ENCODE assay signal across 8 cellular contexts in genomic region chr12:120262852-120263724, GRCh38. TPM values are rescaled to one million over a fixed set of nuclear protein-coding genes. Genes with fewer than 3 reads are reported as not detected.
A peak's percentile ranks its signal among the peaks of the same experiment; 100 is the strongest.
DNase-seq lines count a peak whose midpoint lies in the region; ATAC-seq and TF ChIP-seq lines count a peak whose summit lies in the region.

No MANE protein-coding gene starts in this region.

- H3K27me3 Mint-ChIP-seq in activated naive CD8-positive, alpha-beta T cell: no peaks in the 10 kb centered on the region

- H3K9ac ChIP-seq in skeletal muscle satellite cell (ENCODE audit: low read depth, low read length): peak overlapping the region; percentile 85

- H3K4me2 ChIP-seq in skeletal muscle satellite cell (ENCODE audit: low read length): peak overlapping the region; percentile 97

- peak overlapping the region; percentile 96 for H3K27ac ChIP-seq in left ventricle myocardium inferior (replicated peaks)

- H3K36me3 ChIP-seq in left ventricle myocardium inferior (no peaks in the 10 kb centered on the region), skeletal muscle satellite cell (ENCODE audit: insufficient read depth, low read length) (peaks cover 52% of the 10 kb centered on the region)

- no peaks in the 10 kb centered on the region for H3K9me3 Mint-ChIP-seq in activated naive CD8-positive, alpha-beta T cell (ENCODE audit: low read depth)

- no peaks in the 10 kb centered on the region for H3K27me3 ChIP-seq in left ventricle myocardium inferior (ENCODE audit: low read depth)
- no peaks in the 10 kb centered on the region for H3K27me3 ChIP-seq in skeletal muscle satellite cell (ENCODE audit: control insufficient read depth, insufficient read depth, low read length)

- no peak for TF ChIP-seq CTCF in left ventricle myocardium inferior (IDR thresholded peaks at IDR 0.05; ENCODE audit: borderline replicate concordance)

- H3K4me3 Mint-ChIP-seq in activated naive CD8-positive, alpha-beta T cell: peak overlapping the region; percentile 92

- ATAC-seq in GM18498 (IDR thresholded peaks at IDR 0.05; ENCODE audit: unreplicated experiment): no peak
- no peak for ATAC-seq in HG03159 (IDR thresholded peaks at IDR 0.05; ENCODE audit: unreplicated experiment)

- H3K4me1 ChIP-seq in left ventricle myocardium inferior: peaks cover 78% of the 10 kb centered on the region
- H3K4me1 ChIP-seq in skeletal muscle satellite cell (ENCODE audit: control insufficient read depth, insufficient read depth, low read length): peaks cover 49% of the 10 kb centered on the region

- intact Hi-C loops in left ventricle myocardium inferior (cut with micrococcal nuclease): no loop called here

- peak; percentile 68 for DNase-seq in GM03348 (ENCODE audit: low spot score)
- peak; percentile 59 for DNase-seq in left ventricle myocardium inferior
- DNase-seq in COLO829 (ENCODE audit: low spot score): no peak
- DNase-seq in nucleus accumbens (lab: John Stamatoyannopoulos, UW): no peak

- H3K4me1 Mint-ChIP-seq in activated naive CD8-positive, alpha-beta T cell (ENCODE audit: low read depth): peaks cover 66% of the 10 kb centered on the region

- no peaks in the 10 kb centered on the region for H3K9me3 ChIP-seq in left ventricle myocardium inferior (replicated peaks)
- H3K9me3 ChIP-seq in skeletal muscle satellite cell (replicated peaks; ENCODE audit: low read length): no peaks in the 10 kb centered on the region

- H3K36me3 Mint-ChIP-seq in activated naive CD8-positive, alpha-beta T cell: no peaks in the 10 kb centered on the region

- peak overlapping the region; percentile 76 for H3K27ac Mint-ChIP-seq in activated naive CD8-positive, alpha-beta T cell

- H3K4me3 ChIP-seq in left ventricle myocardium inferior (peak overlapping the region; percentile 97), skeletal muscle satellite cell (ENCODE audit: low read length) (peak overlapping the region; percentile 87)

RNA-seq across cellular contexts. Expression of gene PXN, which starts 2.4 kb away (rescaled TPM):
- total RNA-seq in left ventricle myocardium inferior: 59.8 TPM
- total RNA-seq in skeletal muscle satellite cell (2012; rRNA removed): 116 and 118 TPM in 2 replicates

RNA-seq across cellular contexts. Expression of gene RNU4-2, which starts 28.6 kb away (rescaled TPM):
- 22,484 TPM for total RNA-seq in left ventricle myocardium inferior
- total RNA-seq in skeletal muscle satellite cell (2012; rRNA removed): under 0.01 TPM in 2 replicates

RNA-seq across cellular contexts. Expression of gene RNU4-1, which starts 29.9 kb away (rescaled TPM):
- 2,088 TPM for total RNA-seq in left ventricle myocardium inferior
- under 0.01 TPM in 2 replicates for total RNA-seq in skeletal muscle satellite cell (2012; rRNA removed)

RNA-seq across cellular contexts. Expression of gene SIRT4, which starts 39.0 kb away (rescaled TPM):
- 6.5 TPM for total RNA-seq in left ventricle myocardium inferior
- total RNA-seq in skeletal muscle satellite cell (2012; rRNA removed): 0.22 TPM in 1 of 2 replicates, not detected in the other

Comparison
In these comparisons a context has a peak if more than half of its experiments do, and no peak if none do; other contexts are left out.
1. DNase-seq: peak in GM03348 (single experiment) and left ventricle myocardium inferior (single experiment); none in COLO829 (single experiment) and nucleus accumbens (0 of 56).